19 cellular contexts compared by ENCODE assay signal in the genomic region with DNA sequence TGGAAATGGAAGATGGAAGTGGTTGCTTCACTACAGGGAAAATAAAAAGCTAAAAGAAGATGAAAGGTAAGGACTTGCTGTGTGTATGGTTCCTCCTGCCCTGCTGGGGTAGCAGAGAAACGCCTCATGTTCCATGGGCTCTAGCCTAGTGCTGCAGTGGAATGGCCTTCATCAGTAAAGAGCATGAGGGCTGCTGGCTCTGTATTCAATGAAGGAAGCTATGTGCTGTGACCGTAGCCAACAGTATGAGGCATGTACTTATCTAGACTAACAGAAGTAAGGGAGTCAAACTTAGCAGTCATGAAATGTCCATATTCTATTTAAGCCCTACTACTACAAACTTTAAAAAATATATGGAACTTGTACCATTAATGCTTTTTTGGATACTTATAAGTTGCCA. TPM values are rescaled to one million over a fixed set of nuclear protein-coding genes. Genes with fewer than 3 reads are reported as not detected.
A peak's percentile ranks its signal among the peaks of the same experiment; 100 is the strongest.
DNase-seq lines count a peak whose midpoint lies in the region; ATAC-seq and TF ChIP-seq lines count a peak whose summit lies in the region.
"Had no signal": no experiment of that assay in that cellular context is flagged by ENCODE, and none has a peak within 500 bp of the region (broad histone marks: within the 10 kb centered on the region; RNA-seq: fewer than 3 reads in every experiment).

No MANE protein-coding gene starts in this region.

- no peak overlapping the region for H3K4me3 Mint-ChIP-seq in activated naive CD8-positive, alpha-beta T cell
- no peak overlapping the region for H3K4me3 Mint-ChIP-seq in activated naive CD8-positive, alpha-beta T cell treated with anti-CD3 and anti-CD28 coated beads for 36 hours
- H3K4me3 Mint-ChIP-seq in HFFc6, result no peak overlapping the region
- no peak overlapping the region for H3K4me3 Mint-ChIP-seq in activated naive CD8-positive, alpha-beta T cell treated with anti-CD3 and anti-CD28 coated beads, Interleukin-2, amount 50 U/mL, for 24 hours
- no peak overlapping the region for H3K4me3 Mint-ChIP-seq in stimulated activated memory B cell treated with anti-CD40 and anti-IgM and Interleukin-4, amounts not matched to agents 10 μg/mL and 1 μg/mL and 100 μg/mL, for 72 hours
- H3K4me3 Mint-ChIP-seq: CD4-positive, CD25-positive, alpha-beta regulatory T cell; WTC11 had no signal

- TF ChIP-seq CTCF in HFFc6 (IDR thresholded peaks at IDR 0.05), result no peak

- H3K9me3 Mint-ChIP-seq in activated naive CD8-positive, alpha-beta T cell (ENCODE audit: low read depth), result no peaks in the 10 kb centered on the region
- H3K9me3 Mint-ChIP-seq in activated naive CD8-positive, alpha-beta T cell treated with anti-CD3 and anti-CD28 coated beads for 36 hours, result no peaks in the 10 kb centered on the region
- no peaks in the 10 kb centered on the region for H3K9me3 Mint-ChIP-seq in HFFc6
- H3K9me3 Mint-ChIP-seq in activated naive CD8-positive, alpha-beta T cell treated with anti-CD3 and anti-CD28 coated beads, Interleukin-2, amount 50 U/mL, for 24 hours, result no peaks in the 10 kb centered on the region
- no peaks in the 10 kb centered on the region for H3K9me3 Mint-ChIP-seq in stimulated activated memory B cell treated with anti-CD40 and anti-IgM and Interleukin-4, amounts not matched to agents 10 μg/mL and 1 μg/mL and 100 μg/mL, for 72 hours
- H3K9me3 Mint-ChIP-seq: CD4-positive, CD25-positive, alpha-beta regulatory T cell; WTC11 had no signal

- no peaks in the 10 kb centered on the region for H3K27me3 Mint-ChIP-seq in activated naive CD8-positive, alpha-beta T cell
- H3K27me3 Mint-ChIP-seq in activated naive CD8-positive, alpha-beta T cell treated with anti-CD3 and anti-CD28 coated beads for 36 hours, result no peaks in the 10 kb centered on the region
- peaks cover 1% of the 10 kb centered on the region for H3K27me3 Mint-ChIP-seq in HFFc6 (ENCODE audit: insufficient read depth)
- H3K27me3 Mint-ChIP-seq in activated naive CD8-positive, alpha-beta T cell treated with anti-CD3 and anti-CD28 coated beads, Interleukin-2, amount 50 U/mL, for 24 hours, result no peaks in the 10 kb centered on the region
- H3K27me3 Mint-ChIP-seq in stimulated activated memory B cell treated with anti-CD40 and anti-IgM and Interleukin-4, amounts not matched to agents 10 μg/mL and 1 μg/mL and 100 μg/mL, for 72 hours, result no peaks in the 10 kb centered on the region
- H3K27me3 Mint-ChIP-seq: CD4-positive, CD25-positive, alpha-beta regulatory T cell had no signal

- H3K4me1 Mint-ChIP-seq in activated naive CD8-positive, alpha-beta T cell (ENCODE audit: low read depth), result peaks cover 5% of the 10 kb centered on the region
- H3K4me1 Mint-ChIP-seq in activated naive CD8-positive, alpha-beta T cell treated with anti-CD3 and anti-CD28 coated beads for 36 hours, result peaks cover 2% of the 10 kb centered on the region
- no peaks in the 10 kb centered on the region for H3K4me1 Mint-ChIP-seq in HFFc6 (ENCODE audit: low read depth)
- no peaks in the 10 kb centered on the region for H3K4me1 Mint-ChIP-seq in activated naive CD8-positive, alpha-beta T cell treated with anti-CD3 and anti-CD28 coated beads, Interleukin-2, amount 50 U/mL, for 24 hours
- H3K4me1 Mint-ChIP-seq in stimulated activated memory B cell treated with anti-CD40 and anti-IgM and Interleukin-4, amounts not matched to agents 10 μg/mL and 1 μg/mL and 100 μg/mL, for 72 hours, result peaks cover 6% of the 10 kb centered on the region
- H3K4me1 Mint-ChIP-seq: WTC11 had no signal

- H3K27ac Mint-ChIP-seq in activated naive CD8-positive, alpha-beta T cell, result peak overlapping the region; percentile 59
- H3K27ac Mint-ChIP-seq in activated naive CD8-positive, alpha-beta T cell treated with anti-CD3 and anti-CD28 coated beads for 36 hours, result no peak overlapping the region
- H3K27ac Mint-ChIP-seq in HFFc6, result peak overlapping the region; percentile 47; the same call in 1 of the 2 replicates
- H3K27ac Mint-ChIP-seq in activated naive CD8-positive, alpha-beta T cell treated with anti-CD3 and anti-CD28 coated beads, Interleukin-2, amount 50 U/mL, for 24 hours, result peak overlapping the region; percentile 51
- H3K27ac Mint-ChIP-seq in stimulated activated memory B cell treated with anti-CD40 and anti-IgM and Interleukin-4, amounts not matched to agents 10 μg/mL and 1 μg/mL and 100 μg/mL, for 72 hours, result peak overlapping the region; percentile 27

- peaks cover 16% of the 10 kb centered on the region for H3K36me3 Mint-ChIP-seq in activated naive CD8-positive, alpha-beta T cell
- H3K36me3 Mint-ChIP-seq in activated naive CD8-positive, alpha-beta T cell treated with anti-CD3 and anti-CD28 coated beads for 36 hours, result peaks cover 29% of the 10 kb centered on the region
- peaks cover 40% of the 10 kb centered on the region for H3K36me3 Mint-ChIP-seq in HFFc6 (ENCODE audit: low read depth)
- H3K36me3 Mint-ChIP-seq in activated naive CD8-positive, alpha-beta T cell treated with anti-CD3 and anti-CD28 coated beads, Interleukin-2, amount 50 U/mL, for 24 hours (ENCODE audit: low read depth), result peaks cover 50% of the 10 kb centered on the region
- H3K36me3 Mint-ChIP-seq in stimulated activated memory B cell treated with anti-CD40 and anti-IgM and Interleukin-4, amounts not matched to agents 10 μg/mL and 1 μg/mL and 100 μg/mL, for 72 hours, result peaks cover 45% of the 10 kb centered on the region

- no peak for ATAC-seq in activated naive CD8-positive, alpha-beta T cell treated with anti-CD3 and anti-CD28 coated beads, Interleukin-2, amount 50 U/mL, for 24 hours
- ATAC-seq in stimulated activated memory B cell treated with anti-CD40 and anti-IgM and Interleukin-4, amounts not matched to agents 10 μg/mL and 1 μg/mL and 100 μg/mL, for 72 hours, result no peak
- ATAC-seq in HG03378 (IDR thresholded peaks at IDR 0.05; ENCODE audit: unreplicated experiment), result no peak
- ATAC-seq: WTC11 had no signal

- no peak for DNase-seq in activated naive CD8-positive, alpha-beta T cell treated with anti-CD3 and anti-CD28 coated beads for 36 hours
- DNase-seq in HFFc6 (no peak), DMS 273 (lab: John Stamatoyannopoulos, UW; ENCODE audit: unreplicated experiment) (no peak)
- no peak for DNase-seq in activated naive CD8-positive, alpha-beta T cell treated with anti-CD3 and anti-CD28 coated beads, Interleukin-2, amount 50 U/mL, for 24 hours
- DNase-seq: activated effector memory CD4-positive, alpha-beta T cell treated with Interleukin-2 at 50 U/mL for 16 hours; CD4-positive, CD25-positive, alpha-beta regulatory T cell; DMS53; GF-D8; KBM-7; midbrain; MM.1S; NCI-H1417 treated with DMSO at 0.1 percent for 48 hours; NCI-H510A; posterior cingulate gyrus; uterus had no signal

RNA-seq across cellular contexts. Expression of gene GDI2, which starts 54.3 kb away (rescaled TPM):
- 100 to 1,000 TPM; 335 to 339 TPM for total RNA-seq in activated naive CD8-positive, alpha-beta T cell treated with anti-CD3 and anti-CD28 coated beads for 36 hours
- 100 to 1,000 TPM; 248 to 267 (median 259) TPM for total RNA-seq in HFFc6 (2021; fragmentation: NEBNext Ultra II Directional; extraction: Animal tissue kit (Norgen Biotek cat#: 25700))
